ENCODE assay signal across 27 cellular contexts in genomic region chr17:79089720-79090502, GRCh38. TPM values are rescaled to one million over a fixed set of nuclear protein-coding genes. Genes with fewer than 3 reads are reported as not detected.
A peak's percentile ranks its signal among the peaks of the same experiment; 100 is the strongest.
DNase-seq lines count a peak whose midpoint lies in the region; ATAC-seq, FAIRE-seq and TF ChIP-seq lines count a peak whose summit lies in the region.
"Had no signal": no experiment of that assay in that cellular context is flagged by ENCODE, and none has a peak within 500 bp of the region (broad histone marks: within the 10 kb centered on the region; RNA-seq: fewer than 3 reads in every experiment).

No MANE protein-coding gene starts in this region.

- H2BK15ac ChIP-seq in H1 (ENCODE audit: low read length) = no peak overlapping the region

- no peak overlapping the region for H3K4me3 Mint-ChIP-seq in MCF 10A (ENCODE audit: unreplicated experiment)
- H3K4me3 Mint-ChIP-seq in T-helper 2 cell treated with Interferon-gamma antibody and Interleukin-4, amounts not matched to agents 5 μg/mL and 100 μg/mL, for 36 hours = no peak overlapping the region
- H3K4me3 Mint-ChIP-seq: activated T-cell treated with anti-CD3 and anti-CD28 coated beads, Interleukin-2, amount 50 U/mL, for 4 hours; brain; naive thymus-derived CD4-positive, alpha-beta T cell; T-helper 1 cell treated with Interleukin-12 subunit alpha and Interleukin-12 subunit beta and Interleukin-4 antibody, amounts not matched to agents 30 μg/mL and 1 μg/mL, for 36 hours had no signal

- peak; percentile 1 to 30 (median 25) for ATAC-seq in psoas muscle
- no peak for ATAC-seq in HG03139 (IDR thresholded peaks at IDR 0.05; ENCODE audit: unreplicated experiment)
- ATAC-seq: activated T-cell treated with anti-CD3 and anti-CD28 coated beads, Interleukin-2, amount 50 U/mL, for 4 hours; naive thymus-derived CD4-positive, alpha-beta T cell; Panc1 had no signal

- H3K4me1 ChIP-seq in mammary epithelial cell (ENCODE audit: insufficient read depth, low read length) = no peaks in the 10 kb centered on the region
- no peaks in the 10 kb centered on the region for H3K4me1 ChIP-seq in H1 (replicated peaks in 1 of 4; ENCODE audit: control insufficient read depth in 3 of 4, insufficient read depth in 4 of 4, low read length in 3 of 4)
- peaks cover 5% of the 10 kb centered on the region for H3K4me1 ChIP-seq in psoas muscle
- H3K4me1 ChIP-seq: adrenal gland, BE2C had no signal

- no peak for TF ChIP-seq POLR2A in H1 (IDR thresholded peaks at IDR 0.05; ENCODE audit: control extremely low read depth in 1 of 2, low read depth in 2 of 2, low read length in 2 of 2)

- H3K27me3 Mint-ChIP-seq in MCF 10A (ENCODE audit: insufficient read depth, unreplicated experiment) = peaks cover 14% of the 10 kb centered on the region
- H3K27me3 Mint-ChIP-seq in T-helper 2 cell treated with Interferon-gamma antibody and Interleukin-4, amounts not matched to agents 5 μg/mL and 100 μg/mL, for 36 hours (ENCODE audit: low read depth) = peaks cover 11% of the 10 kb centered on the region

- H2AFZ ChIP-seq in mammary epithelial cell (ENCODE audit: low read depth, low read length) (no peak overlapping the region), H1 (ENCODE audit: low read length) (no peak overlapping the region)

- H3K36me3 ChIP-seq in mammary epithelial cell (ENCODE audit: insufficient read depth, low read length) (no peaks in the 10 kb centered on the region), H1 (ENCODE audit: control insufficient read depth in 2 of 4, insufficient read depth in 4 of 4, low read length in 3 of 4) (peaks cover 0 to 6% (median 0%) of the 10 kb centered on the region in 4 experiments; a peak in 2 of 8 replicates), psoas muscle (ENCODE audit: insufficient read depth in 1 of 2, low read depth in 1 of 2) (peaks cover 6 to 26% of the 10 kb centered on the region in 2 donors)
- H3K36me3 ChIP-seq: BE2C had no signal

- H2BK120ac ChIP-seq in H1 (replicated peaks; ENCODE audit: low read depth, low read length) = no peak overlapping the region

- CTCF ChIA-PET in MCF 10A (lab: Yijun Ruan, JAX) = interaction anchor here (1.5 to 19.7 kb wide), 2 partner anchors 75 to 302 kb away, joined by 5 to 273 read pairs; no protein-coding TSS in a partner anchor
- CTCF ChIA-PET in mammary epithelial cell (lab: Charles Lee; ENCODE audit: low non-redundant PET) = no interaction called here
- CTCF ChIA-PET in H1 (lab: Charles Lee; ENCODE audit: partially characterized antibody) = interaction anchor here (0.7 to 11.5 kb wide), 13 partner anchors 8 to 311 kb away, joined by 3 to 291 read pairs (median 15); no protein-coding TSS in a partner anchor

- H3K4ac ChIP-seq in H1 (replicated peaks; ENCODE audit: insufficient read length, low read depth, low read length) = no peak overlapping the region

- H4K20me1 ChIP-seq in mammary epithelial cell (ENCODE audit: insufficient read depth, low read length) = peaks cover 2% of the 10 kb centered on the region
- peaks cover 3 to 8% of the 10 kb centered on the region in 2 experiments for H4K20me1 ChIP-seq in H1 (replicated peaks in 1 of 2; ENCODE audit: control insufficient read depth in 1 of 2, insufficient read depth in 2 of 2, low read length in 2 of 2)

- H2BK12ac ChIP-seq in H1 (ENCODE audit: low read depth, low read length) = no peak overlapping the region

- H2BK5ac ChIP-seq in H1 (ENCODE audit: low read depth, low read length) = no peak overlapping the region

- dilution Hi-C loops in mammary epithelial cell (cut with HindIII; ENCODE audit: low sequenced_read_pairs) = no loop called here

- no peak overlapping the region for H3K56ac ChIP-seq in H1 (replicated peaks; ENCODE audit: insufficient read length, low read depth, low read length)

- H3K9ac ChIP-seq in mammary epithelial cell (ENCODE audit: insufficient read depth, low read length) (no peak overlapping the region), H1 (replicated peaks in 1 of 4; ENCODE audit: extremely low read depth in 1 of 4, low read depth in 3 of 4, low read length in 3 of 4) (no peak overlapping the region)

- H3K4me1 Mint-ChIP-seq in MCF 10A (ENCODE audit: insufficient read depth, unreplicated experiment) = no peaks in the 10 kb centered on the region
- H3K4me1 Mint-ChIP-seq in T-helper 2 cell treated with Interferon-gamma antibody and Interleukin-4, amounts not matched to agents 5 μg/mL and 100 μg/mL, for 36 hours (ENCODE audit: low read depth) = peaks cover 2% of the 10 kb centered on the region

- H2AK5ac ChIP-seq in H1 (ENCODE audit: low read depth, low read length) = no peak overlapping the region; the same call in 1 of the 2 replicates

- no peak overlapping the region for H3K4me2 ChIP-seq in mammary epithelial cell (ENCODE audit: insufficient read depth, low read depth, low read length)
- no peak overlapping the region for H3K4me2 ChIP-seq in H1 (ENCODE audit: insufficient read depth in 1 of 2, low read depth in 2 of 2, low read length in 2 of 2)

- intact Hi-C loops in MCF 10A (cut with micrococcal nuclease) (no loop called here), mammary epithelial cell (cut with micrococcal nuclease) (loop anchor here (5.0 kb wide), 1 partner anchor 617 kb away; no protein-coding TSS in a partner anchor), psoas muscle (cut with DNase I) (loop anchor here in 1 of 2 donors (5.0 kb wide), 1 partner anchor 302 kb away; no protein-coding TSS in a partner anchor)

- FAIRE-seq in H1 (lab: Jason Lieb, UNC) = no peak
- FAIRE-seq: GM12892 had no signal

- H3K23ac ChIP-seq in H1 (ENCODE audit: insufficient read length) = no peak overlapping the region

- no peak for TF ChIP-seq CTCF in MCF 10A (IDR thresholded peaks at IDR 0.05; ENCODE audit: unreplicated experiment)
- TF ChIP-seq CTCF in mammary epithelial cell (conservative IDR thresholded peaks at IDR 0.05 in 1 of 2, IDR thresholded peaks at IDR 0.05 in 1 of 2; ENCODE audit: extremely low read depth in 1 of 2, insufficient read depth in 1 of 2, low read depth in 1 of 2, low read length in 2 of 2) = no peak
- TF ChIP-seq CTCF in H1 (IDR thresholded peaks at IDR 0.05; ENCODE audit: control extremely low read depth in 1 of 3, insufficient read depth in 1 of 3, low read depth in 1 of 3, low read length in 3 of 3) = no peak
- no peak for TF ChIP-seq CTCF in psoas muscle (IDR thresholded peaks at IDR 0.05)

- no peak overlapping the region for H3K14ac ChIP-seq in H1 (ENCODE audit: insufficient read length)

- no peak for DNase-seq in MCF 10A (ENCODE audit: unreplicated experiment)
- no peak for DNase-seq in mammary epithelial cell
- DNase-seq in NCI-H146 (lab: John Stamatoyannopoulos, UW) = peak; percentile 66
- DNase-seq in H1 (ENCODE audit: low read depth in 1 of 2, low spot score in 2 of 2) = no peak
- peak; percentile 33 to 53 for DNase-seq in psoas muscle
- no peak for DNase-seq in NCI-H748 treated with DMSO at 0.1 percent for 48 hours (lab: John Stamatoyannopoulos, UW)
- no peak for DNase-seq in T-helper 2 cell treated with Interferon-gamma antibody and Interleukin-4, amounts not matched to agents 5 μg/mL and 100 μg/mL, for 36 hours (ENCODE audit: low spot score)
- DNase-seq: activated CD4-positive, alpha-beta T cell treated with anti-CD3 and anti-CD28 coated beads for 4 hours; activated naive CD4-positive, alpha-beta T cell; activated T-cell treated with anti-CD3 and anti-CD28 coated beads, Interleukin-2, amount 50 U/mL, for 4 hours; DMS79; effector CD4-positive, alpha-beta T cell; heart left ventricle; naive thymus-derived CD4-positive, alpha-beta T cell; NCI-H187; NCI-H446; occipital lobe; stimulated activated CD4-positive, alpha-beta T cell treated with anti-CD3 and anti-CD28 coated beads, Interleukin-4, amount 100 ng/mL, for 1 hour had no signal

- no peaks in the 10 kb centered on the region for H3K79me2 ChIP-seq in mammary epithelial cell (ENCODE audit: insufficient read depth, low read length)
- no peaks in the 10 kb centered on the region for H3K79me2 ChIP-seq in H1 (ENCODE audit: control insufficient read depth in 1 of 2, insufficient read depth in 2 of 2, low read length in 2 of 2)

- peaks cover 10% of the 10 kb centered on the region for H3K36me3 Mint-ChIP-seq in MCF 10A (ENCODE audit: insufficient read depth, unreplicated experiment)
- no peaks in the 10 kb centered on the region for H3K36me3 Mint-ChIP-seq in T-helper 2 cell treated with Interferon-gamma antibody and Interleukin-4, amounts not matched to agents 5 μg/mL and 100 μg/mL, for 36 hours (ENCODE audit: low read depth)
- H3K36me3 Mint-ChIP-seq: brain had no signal

- no peaks in the 10 kb centered on the region for H3K23me2 ChIP-seq in H1 (ENCODE audit: low read depth, low read length)

- H3K27ac ChIP-seq in mammary epithelial cell (ENCODE audit: insufficient read depth, low read depth, low read length) (no peak overlapping the region), H1 (ENCODE audit: low read depth, low read length) (no peak overlapping the region), psoas muscle (no peak overlapping the region)
- H3K27ac ChIP-seq: adrenal gland, heart left ventricle, testis, vagina had no signal

- in situ Hi-C loops in mammary epithelial cell (cut with MboI; ENCODE audit: low sequenced_read_pairs in 2 of 2) = loop anchor here (10.0 kb wide), 1 partner anchor 305 kb away; no protein-coding TSS in a partner anchor

- H3K9me3 ChIP-seq in mammary epithelial cell (replicated peaks; ENCODE audit: insufficient read depth, low read length) (no peaks in the 10 kb centered on the region), H1 (ENCODE audit: insufficient read depth in 2 of 2, low read depth in 1 of 2, low read length in 1 of 2) (no peaks in the 10 kb centered on the region), psoas muscle (no peaks in the 10 kb centered on the region)
- H3K9me3 ChIP-seq: adrenal gland, BE2C, heart left ventricle, testis, vagina had no signal

- no peak overlapping the region for H4K5ac ChIP-seq in H1 (ENCODE audit: insufficient read length, low read depth, low read length)

- no peak overlapping the region for H3K18ac ChIP-seq in H1 (ENCODE audit: extremely low read depth, low read length)

- no peak overlapping the region for H4K91ac ChIP-seq in H1 (replicated peaks; ENCODE audit: insufficient read length, low read length)

- BruUV-seq in MCF 10A (replicated peaks; lab: Mats Ljungman, UMichigan) = no TSS peak
- BruUV-seq in mammary epithelial cell (replicated peaks; lab: Mats Ljungman, UMichigan) = no TSS peak

- H3K79me1 ChIP-seq in H1 (ENCODE audit: low read depth, low read length) = no peaks in the 10 kb centered on the region

- POLR2A ChIA-PET in MCF 10A (lab: Yijun Ruan, JAX) (interaction anchor here (0.9 to 1.3 kb wide), 3 partner anchors 18 to 304 kb away, joined by 3 to 4 read pairs (median 4); partner anchors contain the start of gene CANT1), H1 (lab: Charles Lee; ENCODE audit: partially characterized antibody) (interaction anchor here (0.8 kb wide), 1 partner anchor 18 kb away, joined by 4 read pairs; no protein-coding TSS in a partner anchor)

- H4K8ac ChIP-seq in H1 (ENCODE audit: extremely low read depth, insufficient read depth, low read length) = peak overlapping the region; percentile 51; the same call in 1 of the 2 replicates

- no peaks in the 10 kb centered on the region for H3K27me3 ChIP-seq in mammary epithelial cell (ENCODE audit: insufficient read depth, low read length)
- no peaks in the 10 kb centered on the region for H3K27me3 ChIP-seq in H1 (replicated peaks in 1 of 4; ENCODE audit: control insufficient read depth in 3 of 4, extremely low read depth in 1 of 4, insufficient read depth in 3 of 4, low read length in 3 of 4)
- H3K27me3 ChIP-seq in psoas muscle (ENCODE audit: insufficient read depth in 3 of 3, low read length in 2 of 3) = peaks cover 0 to 40% (median 6%) of the 10 kb centered on the region in 3 donors
- H3K27me3 ChIP-seq: testis, vagina had no signal

- TF ChIP-seq RAD21 in H1 (IDR thresholded peaks at IDR 0.05 in 1 of 2, conservative IDR thresholded peaks at IDR 0.05 in 1 of 2; ENCODE audit: low read depth in 2 of 2, low read length in 2 of 2) = no peak

- no peak for TF ChIP-seq EP300 in H1 (IDR thresholded peaks at IDR 0.05; ENCODE audit: borderline replicate concordance in 1 of 2, low read depth in 2 of 2, low read length in 2 of 2)

- H3K27ac Mint-ChIP-seq in MCF 10A (ENCODE audit: low read depth, unreplicated experiment) = peak overlapping the region; percentile 57
- no peak overlapping the region for H3K27ac Mint-ChIP-seq in T-helper 2 cell treated with Interferon-gamma antibody and Interleukin-4, amounts not matched to agents 5 μg/mL and 100 μg/mL, for 36 hours
- H3K27ac Mint-ChIP-seq: naive thymus-derived CD4-positive, alpha-beta T cell; T-helper 1 cell treated with Interleukin-12 subunit alpha and Interleukin-12 subunit beta and Interleukin-4 antibody, amounts not matched to agents 30 μg/mL and 1 μg/mL, for 36 hours had no signal

- H3K4me3 ChIP-seq in mammary epithelial cell (replicated peaks in 1 of 3; ENCODE audit: insufficient read depth in 1 of 3, low read depth in 2 of 3, low read length in 3 of 3) = no peak overlapping the region
- no peak overlapping the region for H3K4me3 ChIP-seq in H1 (ENCODE audit: extremely low read depth in 1 of 4, insufficient read depth in 2 of 4, low read depth in 3 of 4, low read length in 4 of 4)
- H3K4me3 ChIP-seq in psoas muscle = no peak overlapping the region
- H3K4me3 ChIP-seq: adrenal gland, heart left ventricle, testis had no signal

- 37% methylated on average over 18 of the region's 36 CpGs for WGBS in mammary epithelial cell (ENCODE audit: low coverage, missing lambda C conversion rate)
- WGBS in H1 (ENCODE audit: extremely low coverage in 1 of 2, insufficient coverage in 1 of 2, insufficient read length in 1 of 2, insufficient replicate concordance in 2 of 2, low coverage in 1 of 2, low lambda C conversion rate in 2 of 2, missing lambda C conversion rate in 1 of 2), 2 experiments = 90% methylated on average over 23 of the region's 36 CpGs; no CpG with 5 or more reads in 1 of the 2 experiments
- WGBS in psoas muscle, 3 donors = 38 to 66% (median 39%) methylated on average over 24 to 36 of the region's 36 CpGs

- no peaks in the 10 kb centered on the region for H3K9me3 Mint-ChIP-seq in MCF 10A (ENCODE audit: unreplicated experiment)
- no peaks in the 10 kb centered on the region for H3K9me3 Mint-ChIP-seq in T-helper 2 cell treated with Interferon-gamma antibody and Interleukin-4, amounts not matched to agents 5 μg/mL and 100 μg/mL, for 36 hours
- H3K9me3 Mint-ChIP-seq: activated T-cell treated with anti-CD3 and anti-CD28 coated beads, Interleukin-2, amount 50 U/mL, for 4 hours; naive thymus-derived CD4-positive, alpha-beta T cell; T-helper 1 cell treated with Interleukin-12 subunit alpha and Interleukin-12 subunit beta and Interleukin-4 antibody, amounts not matched to agents 30 μg/mL and 1 μg/mL, for 36 hours had no signal

- H2BK20ac ChIP-seq in H1 (ENCODE audit: low read length) = no peak overlapping the region

RNA-seq across cellular contexts. Expression of gene ENGASE, which starts 15.3 kb away (rescaled TPM):
- total RNA-seq in MCF 10A (2022) = 34.5 and 40.3 TPM in 2 replicates
- total RNA-seq in mammary epithelial cell = 10 to 100 TPM; 11.8 to 24.2 TPM
- 4.0 TPM for polyA plus RNA-seq in mammary epithelial cell
- polyA minus RNA-seq in mammary epithelial cell = 4.9 TPM
- 30.6 and 36.1 TPM in 2 replicates for total RNA-seq in H1 (2021; fragmentation: NEBNext Ultra II Directional; extraction: Animal tissue kit (Norgen Biotek cat#: 25700))
- 9.3 and 18.8 TPM in 2 replicates for polyA plus RNA-seq in H1 (2011; rRNA removed)
- 22.9 TPM for polyA plus RNA-seq in H1 (2011; cell fraction: cytosol; rRNA removed)
- 218 TPM for polyA plus RNA-seq in H1 (2011; cell fraction: nucleus; rRNA removed)
- polyA plus RNA-seq in H1 (2012, experiment 1 of 2) = 18.7 to 30.4 TPM (median 25.2 TPM) in 4 replicates
- polyA plus RNA-seq in H1 (2012, experiment 2 of 2) = 8.1 TPM
- 13.4 TPM for polyA plus RNA-seq in H1 (2013, experiment 1 of 2)
- polyA plus RNA-seq in H1 (2013, experiment 2 of 2) = 12.1 TPM
- polyA minus RNA-seq in H1 (2011; rRNA and poly(A)+ RNA removed) = 9.8 and 10.3 TPM in 2 replicates
- polyA minus RNA-seq in H1 (2011; cell fraction: cytosol; rRNA and poly(A)+ RNA removed) = 17.5 TPM
- polyA minus RNA-seq in H1 (2011; cell fraction: nucleus; rRNA and poly(A)+ RNA removed) = 28.1 TPM
- total RNA-seq in psoas muscle = 10 to 100 TPM; 26.7 to 80.8 (median 50.8) TPM
- 10 to 100 TPM in 2 of 3 donors, 1 to 10 TPM in 1; 7.5 to 24.1 (median 12.4) TPM for polyA plus RNA-seq in psoas muscle

Comparison
In these comparisons a context has a peak if more than half of its experiments do, and no peak if none do; other contexts are left out.
1. DNase-seq: peak in NCI-H146 (single experiment) and psoas muscle (2 of 2); none in MCF 10A (single experiment), mammary epithelial cell (single experiment), H1 (0 of 2), NCI-H748 treated with DMSO at 0.1 percent for 48 hours (single experiment) and T-helper 2 cell treated with Interferon-gamma antibody and Interleukin-4, amounts not matched to agents 5 μg/mL and 100 μg/mL, for 36 hours (single experiment).